ENCODE assay signal across 8 cellular contexts in the genomic region with DNA sequence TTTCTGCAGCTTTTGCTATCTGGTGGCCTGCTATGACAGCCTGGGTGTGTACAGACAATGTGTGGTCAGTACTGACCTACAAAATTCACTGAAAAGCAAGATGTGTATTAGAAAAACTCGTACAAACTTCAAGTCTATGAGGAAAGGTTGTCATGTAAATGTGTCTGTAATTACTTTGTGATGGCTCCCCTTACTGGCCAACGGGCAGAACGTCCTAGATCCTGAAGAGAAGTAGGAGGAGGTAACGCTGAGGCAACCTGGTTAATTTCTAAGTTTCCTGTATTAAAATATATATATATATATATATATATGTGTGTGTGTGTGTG.
DNase-seq lines count a peak whose midpoint lies in the region; ATAC-seq, FAIRE-seq and TF ChIP-seq lines count a peak whose summit lies in the region.

No MANE protein-coding gene starts in this region.

- no peaks in the 10 kb centered on the region for H3K9me3 ChIP-seq in hepatocyte (ENCODE audit: low read depth)
- H3K9me3 ChIP-seq in testis = no peaks in the 10 kb centered on the region

- H3K27me3 ChIP-seq in hepatocyte (no peaks in the 10 kb centered on the region), testis (no peaks in the 10 kb centered on the region)

- no peaks in the 10 kb centered on the region for H3K4me1 Mint-ChIP-seq in activated naive CD8-positive, alpha-beta T cell treated with anti-CD3 and anti-CD28 coated beads, Interleukin-2, amount 50 U/mL, for 24 hours

- 4% methylated on average over 4 of the region's 4 CpGs for WGBS in hepatocyte (ENCODE audit: low lambda C conversion rate, missing lambda C conversion rate)
- WGBS in testis, 2 donors = 13 to 17% methylated on average over 4 of the region's 4 CpGs

- TF ChIP-seq POLR2A in testis (IDR thresholded peaks at IDR 0.05) = no peak

- ATAC-seq in GM19043 (IDR thresholded peaks at IDR 0.05; ENCODE audit: low read depth, unreplicated experiment) (peak; percentile 80), HG03159 (IDR thresholded peaks at IDR 0.05; ENCODE audit: unreplicated experiment) (peak; percentile 91)
- no peak for ATAC-seq in activated naive CD8-positive, alpha-beta T cell treated with anti-CD3 and anti-CD28 coated beads, Interleukin-2, amount 50 U/mL, for 24 hours

- peak; percentile 77 for TF ChIP-seq CTCF in D721Med (IDR thresholded peaks at IDR 0.05; ENCODE audit: insufficient read depth, missing control alignments)
- TF ChIP-seq CTCF in hepatocyte (IDR thresholded peaks at IDR 0.05; ENCODE audit: poor library complexity) = peak; percentile 78
- TF ChIP-seq CTCF in testis (IDR thresholded peaks at IDR 0.05) = peak in 2 of 3 experiments; percentile 29 to 43

- H3K27me3 Mint-ChIP-seq in activated naive CD8-positive, alpha-beta T cell treated with anti-CD3 and anti-CD28 coated beads, Interleukin-2, amount 50 U/mL, for 24 hours = peaks cover 9% of the 10 kb centered on the region

- H3K27ac Mint-ChIP-seq in activated naive CD8-positive, alpha-beta T cell treated with anti-CD3 and anti-CD28 coated beads, Interleukin-2, amount 50 U/mL, for 24 hours = no peak overlapping the region

- no peaks in the 10 kb centered on the region for H3K36me3 Mint-ChIP-seq in activated naive CD8-positive, alpha-beta T cell treated with anti-CD3 and anti-CD28 coated beads, Interleukin-2, amount 50 U/mL, for 24 hours (ENCODE audit: low read depth)

- H3K4me3 Mint-ChIP-seq in activated naive CD8-positive, alpha-beta T cell treated with anti-CD3 and anti-CD28 coated beads, Interleukin-2, amount 50 U/mL, for 24 hours = no peak overlapping the region

- intact Hi-C loops in testis (cut with DNase I; ENCODE audit: low total_unique reads) = no loop called here

- peak; percentile 85 for FAIRE-seq in D721Med (lab: Jason Lieb, UNC)

- no peaks in the 10 kb centered on the region for H3K9me3 Mint-ChIP-seq in activated naive CD8-positive, alpha-beta T cell treated with anti-CD3 and anti-CD28 coated beads, Interleukin-2, amount 50 U/mL, for 24 hours

- no peaks in the 10 kb centered on the region for H4K20me1 ChIP-seq in hepatocyte (ENCODE audit: insufficient read depth, poor library complexity, severe bottlenecking)

- no peaks in the 10 kb centered on the region for H3K79me2 ChIP-seq in hepatocyte

- H3K36me3 ChIP-seq in hepatocyte (replicated peaks; ENCODE audit: insufficient read depth, low read depth) = no peaks in the 10 kb centered on the region
- no peaks in the 10 kb centered on the region for H3K36me3 ChIP-seq in testis (ENCODE audit: low read depth, missing control alignments)

- H3K4me2 ChIP-seq in hepatocyte = no peak overlapping the region

- H3K27ac ChIP-seq in hepatocyte (no peak overlapping the region), testis (no peak overlapping the region)

- H3K4me1 ChIP-seq in hepatocyte (ENCODE audit: insufficient read depth) (no peaks in the 10 kb centered on the region), testis (peaks cover 4% of the 10 kb centered on the region)

- H3K4me3 ChIP-seq in hepatocyte = no peak overlapping the region
- no peak overlapping the region for H3K4me3 ChIP-seq in testis

- no peak for DNase-seq in D721Med (ENCODE audit: insufficient read length, low spot score)
- DNase-seq in NCI-H2171 (lab: John Stamatoyannopoulos, UW) = peak; percentile 38
- DNase-seq in amniotic stem cell (lab: John Stamatoyannopoulos, UW) = peak; percentile 7
- DNase-seq in hepatocyte (ENCODE audit: low spot score) = peak; percentile 72
- DNase-seq in testis = peak; percentile 64
- DNase-seq in activated naive CD8-positive, alpha-beta T cell treated with anti-CD3 and anti-CD28 coated beads, Interleukin-2, amount 50 U/mL, for 24 hours = no peak

- no peak overlapping the region for H2AFZ ChIP-seq in hepatocyte

- no peaks in the 10 kb centered on the region for H3K9me2 ChIP-seq in hepatocyte (replicated peaks; ENCODE audit: insufficient read depth)

Comparison
In these comparisons a context has a peak if more than half of its experiments do, and no peak if none do; other contexts are left out.
1. DNase-seq: peak in NCI-H2171 (single experiment), amniotic stem cell (single experiment), hepatocyte (single experiment) and testis (single experiment); none in D721Med (single experiment) and activated naive CD8-positive, alpha-beta T cell treated with anti-CD3 and anti-CD28 coated beads, Interleukin-2, amount 50 U/mL, for 24 hours (single experiment).
2. Peak in every context shown above with its lines, with median percentiles within 50 percentile points of each other: CTCF ChIP-seq.